In the genomic region with DNA sequence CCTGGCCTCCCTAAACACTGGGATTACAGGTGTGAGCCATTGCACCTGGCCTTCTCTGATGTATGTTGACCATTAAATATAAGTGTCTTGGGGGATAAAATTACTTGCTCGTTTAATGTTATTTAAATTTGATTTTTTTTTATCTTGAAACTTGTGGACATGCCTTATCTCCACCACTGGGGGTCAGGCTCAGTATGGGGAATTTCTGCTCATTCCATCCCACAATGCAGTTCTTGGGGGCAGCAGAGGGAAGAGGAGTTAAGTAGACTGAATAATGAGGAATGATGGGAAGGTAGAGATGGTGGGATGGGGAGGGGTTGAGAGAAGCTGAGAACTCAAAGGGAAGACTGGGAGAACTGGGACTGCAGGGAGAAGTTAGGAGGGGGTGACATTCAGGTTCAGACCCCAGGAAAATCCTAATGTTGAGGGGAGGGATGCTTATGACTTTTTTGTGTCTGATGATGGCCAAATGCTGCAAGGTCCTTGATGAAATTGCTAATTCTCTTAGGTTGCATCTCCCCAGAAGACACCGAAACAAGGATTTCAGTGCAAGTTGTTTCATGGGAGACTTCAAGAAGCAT, we compare ENCODE assay signal across 9 cellular contexts.
DNase-seq lines count a peak whose midpoint lies in the region; ATAC-seq, FAIRE-seq and TF ChIP-seq lines count a peak whose summit lies in the region.
"Had no signal": no experiment of that assay in that cellular context is flagged by ENCODE, and none has a peak within 500 bp of the region (broad histone marks: within the 10 kb centered on the region; RNA-seq: fewer than 3 reads in every experiment).

No MANE protein-coding gene starts in this region.

- H3K9me3 ChIP-seq in WERI-Rb-1 (ENCODE audit: severe bottlenecking) = peaks cover 8% of the 10 kb centered on the region
- peaks cover 0 to 10% of the 10 kb centered on the region in 2 donors for H3K9me3 ChIP-seq in kidney (ENCODE audit: control insufficient read depth in 1 of 2, low read length in 2 of 2)

- H3K4me3 ChIP-seq in Jurkat, Clone E6-1 (ENCODE audit: low read length) = no peak overlapping the region
- H3K4me3 ChIP-seq in WERI-Rb-1 (ENCODE audit: low read depth, low read length) = no peak overlapping the region
- H3K4me3 ChIP-seq in kidney (ENCODE audit: low read length in 2 of 2) = no peak overlapping the region

- ATAC-seq in HG03354 (IDR thresholded peaks at IDR 0.05; ENCODE audit: poor library complexity, severe bottlenecking, unreplicated experiment) (no peak), HG03108 (IDR thresholded peaks at IDR 0.05; ENCODE audit: unreplicated experiment) (no peak), HG03196 (IDR thresholded peaks at IDR 0.05; ENCODE audit: unreplicated experiment) (no peak), GM19328 (IDR thresholded peaks at IDR 0.05; ENCODE audit: unreplicated experiment) (no peak)

- intact Hi-C loops in kidney (cut with DNase I) = no loop called here

- H3K27ac ChIP-seq in WERI-Rb-1 = no peak overlapping the region
- no peak overlapping the region for H3K27ac ChIP-seq in kidney (ENCODE audit: low read depth in 2 of 2, low read length in 2 of 2)
- H3K27ac ChIP-seq: parathyroid adenoma had no signal

- FAIRE-seq in kidney (lab: Jason Lieb, UNC) = no peak

- no peaks in the 10 kb centered on the region for H3K36me3 ChIP-seq in WERI-Rb-1
- H3K36me3 ChIP-seq in kidney (ENCODE audit: control insufficient read depth in 1 of 2, insufficient read depth in 2 of 2, low read length in 2 of 2) = no peaks in the 10 kb centered on the region

- peak; percentile 56 for DNase-seq in DMS53 (lab: John Stamatoyannopoulos, UW)
- DNase-seq in Jurkat, Clone E6-1 (ENCODE audit: low read depth, low spot score) = peak; percentile 19
- peak; percentile 35 for DNase-seq in WERI-Rb-1
- DNase-seq in kidney = no peak

- peak; percentile 18; the same call in 1 of the 2 replicates for TF ChIP-seq CTCF in WERI-Rb-1 (IDR thresholded peaks at IDR 0.05; ENCODE audit: low read depth, low read length)
- TF ChIP-seq CTCF in kidney (IDR thresholded peaks at IDR 0.05; ENCODE audit: borderline replicate concordance, extremely low read depth, insufficient read depth) = peak; percentile 24

- no peaks in the 10 kb centered on the region for H3K4me1 ChIP-seq in kidney (ENCODE audit: control insufficient read depth in 1 of 2, insufficient read depth in 1 of 2, low read depth in 1 of 2, low read length in 2 of 2)
- H3K4me1 ChIP-seq: parathyroid adenoma had no signal

- no peak overlapping the region for H3K9ac ChIP-seq in kidney (ENCODE audit: low read length in 2 of 2)
- H3K9ac ChIP-seq: parathyroid adenoma had no signal

- H3K27me3 ChIP-seq in WERI-Rb-1 (ENCODE audit: insufficient read depth, low read depth, severe bottlenecking) = peaks cover 60% of the 10 kb centered on the region
